Comparison of ENCODE assay signal across 21 cellular contexts in the genomic region with DNA sequence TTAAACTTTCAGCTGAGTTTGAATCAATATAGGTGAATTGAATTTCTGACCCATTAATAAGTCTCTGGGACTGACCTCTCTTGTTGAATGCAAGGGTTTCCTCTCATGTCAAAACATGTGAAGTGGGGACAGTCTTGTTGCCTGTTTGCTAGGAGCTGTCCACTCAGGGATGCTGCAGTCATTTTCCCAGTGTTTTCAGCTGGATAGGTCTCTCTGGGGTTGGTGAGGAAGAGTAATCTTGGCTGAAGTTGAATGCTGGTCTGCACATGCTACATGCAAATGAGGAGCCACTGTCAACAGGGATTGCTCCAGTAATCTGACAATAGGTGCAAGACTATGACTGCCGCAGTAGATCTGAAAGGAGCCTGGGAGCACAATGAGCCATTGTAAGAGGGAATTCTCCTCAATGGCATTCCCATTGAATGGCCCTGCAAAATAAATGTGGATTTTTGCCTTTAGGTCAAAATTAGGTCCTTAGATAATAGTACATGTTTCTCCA. TPM values are rescaled to one million over a fixed set of nuclear protein-coding genes. Genes with fewer than 3 reads are reported as not detected.
"Had no signal": no experiment of that assay in that cellular context is flagged by ENCODE, and none has a peak within 500 bp of the region (broad histone marks: within the 10 kb centered on the region; RNA-seq: fewer than 3 reads in every experiment).

No MANE protein-coding gene starts in this region.

- H3K9me3 ChIP-seq: sigmoid colon, testis, upper lobe of right lung had no signal

- H3K4me1 ChIP-seq: sigmoid colon, stomach, testis had no signal

- H3K4me3 Mint-ChIP-seq: activated T-cell treated with anti-CD3 and anti-CD28 coated beads, Interleukin-2, amount 50 U/mL, for 4 hours; stimulated activated effector memory CD8-positive, alpha-beta T cell treated with anti-CD3 and anti-CD28 coated beads, Interleukin-12 subunit alpha, Interleukin-12 subunit beta, amount 100 ng/mL, for 72 hours had no signal

- H3K27ac ChIP-seq: cardiac muscle cell, sigmoid colon, stomach, testis, upper lobe of right lung had no signal

- H3K27me3 ChIP-seq: cardiac muscle cell, testis, upper lobe of right lung had no signal

- H3K36me3 Mint-ChIP-seq: stimulated activated effector memory CD8-positive, alpha-beta T cell treated with anti-CD3 and anti-CD28 coated beads, Interleukin-12 subunit alpha, Interleukin-12 subunit beta, amount 100 ng/mL, for 72 hours had no signal

- H3K27ac Mint-ChIP-seq: activated naive CD8-positive, alpha-beta T cell; naive thymus-derived CD8-positive, alpha-beta T cell; stimulated activated effector memory CD8-positive, alpha-beta T cell treated with anti-CD3 and anti-CD28 coated beads, Interleukin-12 subunit alpha, Interleukin-12 subunit beta, amount 100 ng/mL, for 72 hours had no signal

- H3K36me3 ChIP-seq: cardiac muscle cell, sigmoid colon, stomach, upper lobe of right lung had no signal

- DNase-seq: activated CD4-positive, alpha-beta T cell treated with anti-CD3 and anti-CD28 coated beads, Interleukin-2, amount 50 U/mL, for 4 hours; activated CD4-positive, CD25-positive, alpha-beta regulatory T cell; activated gamma-delta T cell; activated T-cell treated with anti-CD3 and anti-CD28 coated beads, Interleukin-2, amount 50 U/mL, for 4 hours; amygdala; dermis blood vessel endothelial cell; effector memory CD4-positive, alpha-beta T cell; left cardiac atrium; mesenchymal stem cell; naive thymus-derived CD8-positive, alpha-beta T cell; posterior cingulate gyrus; sigmoid colon; stimulated activated CD4-positive, alpha-beta T cell treated with anti-CD3 and anti-CD28 coated beads, Interleukin-4, amount 100 ng/mL, for 24 hours; stomach; T1000; testis; upper lobe of right lung had no signal

- ATAC-seq: left cardiac atrium, upper lobe of right lung had no signal

- H3K27me3 Mint-ChIP-seq: activated naive CD8-positive, alpha-beta T cell had no signal

- H3K4me3 ChIP-seq: cardiac muscle cell, sigmoid colon, stomach, testis, upper lobe of right lung had no signal

RNA-seq across cellular contexts. Expression of a gene that starts 34.1 kb away (rescaled TPM):
- total RNA-seq: cardiac muscle cell; naive thymus-derived CD8-positive, alpha-beta T cell; SK-MEL-5 had no signal
- polyA plus RNA-seq: cardiac muscle cell; naive thymus-derived CD8-positive, alpha-beta T cell had no signal
